In the genomic region with DNA sequence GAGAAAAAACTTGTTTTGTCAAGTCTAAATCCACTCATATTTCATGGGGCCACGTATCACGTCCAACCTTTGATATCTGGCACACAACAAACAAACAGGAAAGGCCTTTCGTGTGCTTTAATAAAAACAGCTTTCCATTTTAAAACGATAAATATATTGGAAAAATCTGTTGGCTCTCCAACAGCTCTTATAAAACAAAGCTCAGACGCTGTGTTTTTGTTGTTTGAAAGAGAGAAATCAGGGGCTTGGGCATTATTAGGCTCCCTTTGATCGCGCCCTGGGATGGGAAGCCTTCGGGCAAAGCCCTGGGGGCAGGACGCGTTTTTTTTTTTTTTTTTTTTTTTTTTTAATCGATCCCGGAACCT, we compare ENCODE assay signal across 8 cellular contexts. TPM values are rescaled to one million over a fixed set of nuclear protein-coding genes. Genes with fewer than 3 reads are reported as not detected.
A peak's percentile ranks its signal among the peaks of the same experiment; 100 is the strongest.
DNase-seq lines count a peak whose midpoint lies in the region; ATAC-seq and TF ChIP-seq lines count a peak whose summit lies in the region.

No MANE protein-coding gene starts in this region.

- TF ChIP-seq CTCF in activated B cell treated with CpG ODN at 0.5 μM for 24 hours (IDR thresholded peaks at IDR 0.05) (no peak), hepatocyte (IDR thresholded peaks at IDR 0.05; ENCODE audit: poor library complexity) (no peak), smooth muscle cell (IDR thresholded peaks at IDR 0.05; ENCODE audit: borderline replicate concordance, insufficient read depth, poor library complexity, severe bottlenecking) (no peak)

- H3K27ac ChIP-seq in hepatocyte (peak overlapping the region; percentile 93), smooth muscle cell (ENCODE audit: low read depth) (peak overlapping the region; percentile 50)

- no peak overlapping the region for H3K27ac Mint-ChIP-seq in activated B cell treated with CpG ODN at 0.5 μM for 24 hours

- H3F3A ChIP-seq in smooth muscle cell (ENCODE audit: low read depth): peaks cover 22% of the 10 kb centered on the region

- H3K9me3 Mint-ChIP-seq in activated B cell treated with CpG ODN at 0.5 μM for 24 hours: peaks cover 18% of the 10 kb centered on the region

- H3K4me1 ChIP-seq in hepatocyte (ENCODE audit: insufficient read depth): peaks cover 19% of the 10 kb centered on the region
- H3K4me1 ChIP-seq in smooth muscle cell (ENCODE audit: low read depth): peaks cover 26% of the 10 kb centered on the region

- no peaks in the 10 kb centered on the region for H3K27me3 ChIP-seq in hepatocyte
- H3K27me3 ChIP-seq in smooth muscle cell (ENCODE audit: low read depth): no peaks in the 10 kb centered on the region

- ATAC-seq in activated B cell treated with CpG ODN at 0.5 μM for 24 hours (ENCODE audit: low read depth): no peak

- H3K27me3 Mint-ChIP-seq in activated B cell treated with CpG ODN at 0.5 μM for 24 hours: peaks cover 39% of the 10 kb centered on the region

- no peak overlapping the region for H3K9ac ChIP-seq in smooth muscle cell (ENCODE audit: low read depth)

- POLR2A ChIA-PET in activated B cell treated with CpG ODN at 0.5 μM for 24 hours (lab: Charles Lee): no interaction called here

- CTCF ChIA-PET in activated B cell treated with CpG ODN at 0.5 μM for 24 hours (lab: Charles Lee): no interaction called here

- intact Hi-C loops in activated B cell treated with CpG ODN at 0.5 μM for 24 hours (cut with micrococcal nuclease): no loop called here

- H2AFZ ChIP-seq in hepatocyte (peak overlapping the region; percentile 72), smooth muscle cell (ENCODE audit: low read depth) (peak overlapping the region; percentile 82)

- peak overlapping the region; percentile 51 for H3K4me3 Mint-ChIP-seq in activated B cell treated with CpG ODN at 0.5 μM for 24 hours

- H4K20me1 ChIP-seq in hepatocyte (ENCODE audit: insufficient read depth, poor library complexity, severe bottlenecking) (peaks cover 4% of the 10 kb centered on the region), smooth muscle cell (ENCODE audit: low read depth) (no peaks in the 10 kb centered on the region)

- DNase-seq in DMS79 treated with DMSO at 0.1 percent for 48 hours (lab: John Stamatoyannopoulos, UW) (peak; percentile 72), DMS79 (lab: John Stamatoyannopoulos, UW) (no peak), activated B cell treated with CpG ODN at 0.5 μM for 24 hours (no peak), hepatocyte (ENCODE audit: low spot score) (no peak), smooth muscle cell (lab: John Stamatoyannopoulos, UW; ENCODE audit: unreplicated experiment) (no peak), cerebellar nuclear complex (lab: John Stamatoyannopoulos, UW) (no peak), HuH-7.5 (ENCODE audit: low spot score) (no peak)
- no peak for DNase-seq in activated CD4-positive, alpha-beta T cell treated with anti-CD3 and anti-CD28 coated beads for 1 hour

- peaks cover 2% of the 10 kb centered on the region for H3K36me3 Mint-ChIP-seq in activated B cell treated with CpG ODN at 0.5 μM for 24 hours (ENCODE audit: low read depth)

- peaks cover 19% of the 10 kb centered on the region for H3K4me1 Mint-ChIP-seq in activated B cell treated with CpG ODN at 0.5 μM for 24 hours

- H3K4me3 ChIP-seq in hepatocyte (peak overlapping the region; percentile 50), smooth muscle cell (peak overlapping the region; percentile 47)

- H3K9me3 ChIP-seq in hepatocyte (ENCODE audit: low read depth) (no peaks in the 10 kb centered on the region), smooth muscle cell (replicated peaks; ENCODE audit: low read depth) (no peaks in the 10 kb centered on the region)

- peak overlapping the region; percentile 71 for H3K4me2 ChIP-seq in hepatocyte
- H3K4me2 ChIP-seq in smooth muscle cell: peak overlapping the region; percentile 75

- H3K9me2 ChIP-seq in hepatocyte (replicated peaks; ENCODE audit: insufficient read depth): no peaks in the 10 kb centered on the region

- WGBS in hepatocyte (ENCODE audit: low lambda C conversion rate, missing lambda C conversion rate): 8% methylated on average over 10 of the region's 12 CpGs
- whole genome bisulfite sequencing in smooth muscle cell (ENCODE audit: low lambda C conversion rate): 5% methylated on average over 10 of the region's 12 CpGs

- H3K36me3 ChIP-seq in hepatocyte (replicated peaks; ENCODE audit: insufficient read depth, low read depth) (no peaks in the 10 kb centered on the region), smooth muscle cell (ENCODE audit: low read depth) (no peaks in the 10 kb centered on the region)

- H3K79me2 ChIP-seq in hepatocyte (peaks cover 29% of the 10 kb centered on the region), smooth muscle cell (ENCODE audit: low read depth) (peaks cover 27% of the 10 kb centered on the region)

RNA-seq across cellular contexts. Expression of a gene that starts 0.4 kb away (rescaled TPM):
- total RNA-seq in activated B cell treated with CpG ODN at 0.5 μM for 24 hours (0.11 and 0.32 TPM in 2 replicates), hepatocyte (39.6 and 39.7 TPM in 2 replicates), smooth muscle cell (42.8 and 43.1 TPM in 2 replicates)
- polyA plus RNA-seq in hepatocyte (32.2 and 39.3 TPM in 2 replicates), smooth muscle cell (21.4 and 27.4 TPM in 2 replicates)

Comparison
In these comparisons a context has a peak if more than half of its experiments do, and no peak if none do; other contexts are left out.
1. RNA of a gene that starts 0.4 kb away (total RNA-seq): 42.8 to 43.1 TPM in smooth muscle cell and 39.6 to 39.7 TPM in hepatocyte; 0.11 to 0.32 TPM in activated B cell treated with CpG ODN at 0.5 μM for 24 hours; every median in the first group is over 10 times any median in the second.